In the genomic region with DNA sequence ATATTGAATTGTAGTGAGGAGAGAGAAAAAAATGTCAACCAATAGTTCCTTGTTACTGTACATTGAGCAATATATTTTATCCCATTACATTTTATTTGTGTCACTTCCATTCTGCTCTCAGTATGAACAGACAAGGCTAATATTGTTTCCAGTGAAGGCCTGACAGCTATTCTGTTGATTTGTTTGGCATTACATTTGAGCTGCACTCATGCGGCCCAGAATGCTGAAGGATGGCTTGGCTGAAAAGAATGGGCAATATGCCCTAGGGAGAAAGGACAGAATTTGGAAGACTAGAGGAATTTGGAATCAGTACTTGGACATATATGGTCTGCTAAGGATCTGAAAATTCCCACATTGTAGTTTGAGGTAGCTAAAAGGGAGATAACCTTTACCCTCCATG, we compare ENCODE assay signal across 14 cellular contexts.
DNase-seq lines count a peak whose midpoint lies in the region; ATAC-seq and TF ChIP-seq lines count a peak whose summit lies in the region.
"Had no signal": no experiment of that assay in that cellular context is flagged by ENCODE, and none has a peak within 500 bp of the region (broad histone marks: within the 10 kb centered on the region; RNA-seq: fewer than 3 reads in every experiment).

No MANE protein-coding gene starts in this region.

- H3K4me3 Mint-ChIP-seq in GM23338, result no peak overlapping the region
- no peak overlapping the region for H3K4me3 Mint-ChIP-seq in CD4-positive, alpha-beta T cell
- H3K4me3 Mint-ChIP-seq: B cell; CD8-positive, alpha-beta memory T cell; H9 had no signal

- no peaks in the 10 kb centered on the region for H3K9me3 Mint-ChIP-seq in GM23338
- peaks cover 22% of the 10 kb centered on the region for H3K9me3 Mint-ChIP-seq in CD4-positive, alpha-beta T cell
- H3K9me3 Mint-ChIP-seq: H9 had no signal

- in situ Hi-C loops in SK-MEL-5 (cut with HindIII; ENCODE audit: low pct_unique_long_range_greater_than_20kb, low sequenced_read_pairs), result no loop called here

- POLR2A ChIA-PET in CD4-positive, alpha-beta T cell (lab: Charles Lee), result no interaction called here

- peaks cover 2% of the 10 kb centered on the region; the same call in 2 of the 3 replicates for H3K4me1 Mint-ChIP-seq in GM23338
- H3K4me1 Mint-ChIP-seq in CD4-positive, alpha-beta T cell (ENCODE audit: low read depth), result no peaks in the 10 kb centered on the region
- H3K4me1 Mint-ChIP-seq: B cell; CD8-positive, alpha-beta memory T cell had no signal

- H3K27ac ChIP-seq in neural cell (ENCODE audit: low read length) (no peak overlapping the region), GM23338 (ENCODE audit: low read depth) (no peak overlapping the region)
- H3K27ac ChIP-seq in CD4-positive, alpha-beta T cell (ENCODE audit: low read depth, low read length), result no peak overlapping the region
- H3K27ac ChIP-seq: BLaER1 treated with 17β-estradiol and CSF1 and Interleukin-3, amounts not matched to agents 10 nM and 100 nM had no signal

- TF ChIP-seq CTCF in neural cell (IDR thresholded peaks at IDR 0.05; ENCODE audit: poor library complexity, severe bottlenecking), result no peak
- TF ChIP-seq CTCF in GM23338 (conservative IDR thresholded peaks at IDR 0.05; ENCODE audit: low read depth in 2 of 2), result no peak
- no peak for TF ChIP-seq CTCF in CD4-positive, alpha-beta T cell (IDR thresholded peaks at IDR 0.05)

- H3K4me3 ChIP-seq in neural cell (ENCODE audit: low read length) (no peak overlapping the region), GM23338 (no peak overlapping the region)
- H3K4me3 ChIP-seq: BLaER1 treated with 17β-estradiol and CSF1 and Interleukin-3, amounts not matched to agents 10 nM and 100 nM had no signal

- CTCF ChIA-PET in CD4-positive, alpha-beta T cell (lab: Charles Lee), result no interaction called here

- TF ChIP-seq EP300 in neural cell (conservative IDR thresholded peaks at IDR 0.05; ENCODE audit: poor library complexity, severe bottlenecking), result peak; percentile 98

- no peaks in the 10 kb centered on the region for H3K4me1 ChIP-seq in GM23338 (ENCODE audit: insufficient read depth)
- H3K4me1 ChIP-seq: Caco-2 had no signal

- TF ChIP-seq RAD21 in neural cell (conservative IDR thresholded peaks at IDR 0.05), result peak; percentile 16

- no peaks in the 10 kb centered on the region for H3K9me2 ChIP-seq in neural cell (ENCODE audit: insufficient read depth, low read length)
- H3K9me2 ChIP-seq in GM23338 (ENCODE audit: insufficient read depth), result peaks cover 9% of the 10 kb centered on the region; the same call in 1 of the 2 replicates

- H3K36me3 ChIP-seq in neural cell (ENCODE audit: insufficient read depth, low read length) (no peaks in the 10 kb centered on the region), GM23338 (ENCODE audit: insufficient read depth) (no peaks in the 10 kb centered on the region)
- H3K36me3 ChIP-seq: BLaER1 treated with 17β-estradiol and CSF1 and Interleukin-3, amounts not matched to agents 10 nM and 100 nM had no signal

- no peak overlapping the region for H3K9ac ChIP-seq in neural cell (ENCODE audit: low read length)
- H3K9ac ChIP-seq: BLaER1 treated with 17β-estradiol and CSF1 and Interleukin-3, amounts not matched to agents 10 nM and 100 nM had no signal

- H3K79me2 ChIP-seq in neural cell (replicated peaks; ENCODE audit: insufficient read depth, low read length) (no peaks in the 10 kb centered on the region), GM23338 (replicated peaks; ENCODE audit: insufficient read depth) (no peaks in the 10 kb centered on the region)

- H2AFZ ChIP-seq in neural cell (ENCODE audit: low read depth, low read length) (no peak overlapping the region), GM23338 (no peak overlapping the region)

- H3K9me3 ChIP-seq in neural cell (ENCODE audit: low read length), result no peaks in the 10 kb centered on the region
- H3K9me3 ChIP-seq in CD4-positive, alpha-beta T cell (ENCODE audit: control insufficient read depth, low read length), result peaks cover 4% of the 10 kb centered on the region
- H3K9me3 ChIP-seq: Caco-2 had no signal

- H4K20me1 ChIP-seq in neural cell (ENCODE audit: insufficient read depth) (no peaks in the 10 kb centered on the region), GM23338 (replicated peaks; ENCODE audit: insufficient read depth) (no peaks in the 10 kb centered on the region)
- H4K20me1 ChIP-seq: BLaER1 treated with 17β-estradiol and CSF1 and Interleukin-3, amounts not matched to agents 10 nM and 100 nM had no signal

- no peaks in the 10 kb centered on the region for H3K36me3 Mint-ChIP-seq in GM23338 (ENCODE audit: low read depth)
- H3K36me3 Mint-ChIP-seq in CD4-positive, alpha-beta T cell (ENCODE audit: low read depth), result no peaks in the 10 kb centered on the region
- H3K36me3 Mint-ChIP-seq: CD8-positive, alpha-beta memory T cell had no signal

- no peaks in the 10 kb centered on the region for H3F3A ChIP-seq in neural cell (ENCODE audit: insufficient read depth, low read length, poor library complexity, severe bottlenecking)
- no peaks in the 10 kb centered on the region for H3F3A ChIP-seq in GM23338 (replicated peaks; ENCODE audit: low read depth)

- intact Hi-C loops in CD4-positive, alpha-beta T cell (cut with DNase I, micrococcal nuclease), result no loop called here

- H3K27ac Mint-ChIP-seq in GM23338, result no peak overlapping the region
- H3K27ac Mint-ChIP-seq in CD4-positive, alpha-beta T cell, result no peak overlapping the region
- H3K27ac Mint-ChIP-seq: B cell; CD8-positive, alpha-beta memory T cell; H9 had no signal

- ATAC-seq in GM21447 (IDR thresholded peaks at IDR 0.05; ENCODE audit: unreplicated experiment) (no peak), GM23338 (no peak)
- no peak for ATAC-seq in CD4-positive, alpha-beta T cell (ENCODE audit: poor library complexity)

- H3K4me2 ChIP-seq in neural cell (ENCODE audit: low read length), result no peak overlapping the region
- no peak overlapping the region for H3K4me2 ChIP-seq in GM23338
- H3K4me2 ChIP-seq: BLaER1 treated with 17β-estradiol and CSF1 and Interleukin-3, amounts not matched to agents 10 nM and 100 nM had no signal

- no peaks in the 10 kb centered on the region for H3K27me3 Mint-ChIP-seq in GM23338 (ENCODE audit: insufficient read depth, low read depth, poor library complexity)
- H3K27me3 Mint-ChIP-seq in CD4-positive, alpha-beta T cell, result no peaks in the 10 kb centered on the region
- H3K27me3 Mint-ChIP-seq: B cell; CD8-positive, alpha-beta memory T cell had no signal

- DNase-seq in Ammon's horn (ENCODE audit: low spot score), result peak; percentile 13
- DNase-seq in SK-MEL-5 (ENCODE audit: low read depth, low spot score), result peak; percentile 2
- peak; percentile 23 for DNase-seq in foreskin melanocyte
- no peak for DNase-seq in GM23338 (ENCODE audit: low spot score)
- DNase-seq in CD4-positive, alpha-beta T cell, result no peak
- DNase-seq: 8988T; Caco-2; CD8-positive, alpha-beta memory T cell; GDM1; H9 had no signal

- no peaks in the 10 kb centered on the region for H3K27me3 ChIP-seq in neural cell (ENCODE audit: insufficient read depth, low read depth, low read length)
- no peaks in the 10 kb centered on the region for H3K27me3 ChIP-seq in GM23338 (ENCODE audit: insufficient read depth)
- H3K27me3 ChIP-seq in CD4-positive, alpha-beta T cell (ENCODE audit: control insufficient read depth, insufficient read depth, low read length), result no peaks in the 10 kb centered on the region
- H3K27me3 ChIP-seq: BLaER1 treated with 17β-estradiol and CSF1 and Interleukin-3, amounts not matched to agents 10 nM and 100 nM had no signal

TF ChIP-seq in neural cell, 6 proteins besides CTCF, POLR2A, EP300 and RAD21 (continues in another document):
- peak; percentile 96 for TF ChIP-seq POLR2AphosphoS5 (IDR thresholded peaks at IDR 0.05)

TF ChIP-seq in GM23338, 12 proteins besides CTCF, POLR2A, EP300 and RAD21 (continues in another document):
- TF ChIP-seq ZNF114 (CRISPR knock-in tag; IDR thresholded peaks at IDR 0.05), result no peak
- no peak for TF ChIP-seq POLR2AphosphoS5 (IDR thresholded peaks at IDR 0.05; ENCODE audit: low read depth)
- no peak for TF ChIP-seq STAT1 (IDR thresholded peaks at IDR 0.05; ENCODE audit: unreplicated experiment)
- TF ChIP-seq REST (IDR thresholded peaks at IDR 0.05; ENCODE audit: unreplicated experiment), result no peak
- no peak for TF ChIP-seq CREB1 (CRISPR knock-in tag; IDR thresholded peaks at IDR 0.05; ENCODE audit: low read depth)

Comparison
In these comparisons a context has a peak if more than half of its experiments do, and no peak if none do; other contexts are left out.
1. DNase-seq: peak in Ammon's horn (single experiment), SK-MEL-5 (single experiment) and foreskin melanocyte (single experiment); none in GM23338 (single experiment) and CD4-positive, alpha-beta T cell (0 of 10).